In genomic region chr9:35042891-35043545, GRCh38 we compare ENCODE assay signal across 1 cellular context.
TF ChIP-seq lines count a peak whose summit lies in the region.

No MANE protein-coding gene starts in this region.

TF ChIP-seq in A549, 52 proteins besides CTCF, POLR2A, EP300 and RAD21 (continued from another document):
- no peak for TF ChIP-seq E2F6 (IDR thresholded peaks at IDR 0.05; ENCODE audit: borderline replicate concordance, low read depth)
- TF ChIP-seq KDM1A (IDR thresholded peaks at IDR 0.05; ENCODE audit: low read depth): no peak
- no peak for TF ChIP-seq BHLHE40 (IDR thresholded peaks at IDR 0.05; ENCODE audit: low read depth, low read length)
- TF ChIP-seq, protein P1, sequence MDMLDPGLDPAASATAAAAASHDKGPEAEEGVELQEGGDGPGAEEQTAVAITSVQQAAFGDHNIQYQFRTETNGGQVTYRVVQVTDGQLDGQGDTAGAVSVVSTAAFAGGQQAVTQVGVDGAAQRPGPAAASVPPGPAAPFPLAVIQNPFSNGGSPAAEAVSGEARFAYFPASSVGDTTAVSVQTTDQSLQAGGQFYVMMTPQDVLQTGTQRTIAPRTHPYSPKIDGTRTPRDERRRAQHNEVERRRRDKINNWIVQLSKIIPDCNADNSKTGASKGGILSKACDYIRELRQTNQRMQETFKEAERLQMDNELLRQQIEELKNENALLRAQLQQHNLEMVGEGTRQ (IDR thresholded peaks at IDR 0.05): no peak
- TF ChIP-seq SMC3 (IDR thresholded peaks at IDR 0.05): no peak
- no peak for TF ChIP-seq FOXS1 (CRISPR knock-in tag; IDR thresholded peaks at IDR 0.05)
- no peak for TF ChIP-seq JUNB (IDR thresholded peaks at IDR 0.05)
- no peak for TF ChIP-seq HDAC2 (IDR thresholded peaks at IDR 0.05)
- no peak for TF ChIP-seq TP53 (CRISPR knock-in tag; IDR thresholded peaks at IDR 0.05)
- TF ChIP-seq FOSL2 (IDR thresholded peaks at IDR 0.05): no peak
- no peak for TF ChIP-seq FOSL2 (CRISPR knock-in tag; IDR thresholded peaks at IDR 0.05)
- no peak for TF ChIP-seq MAFK (IDR thresholded peaks at IDR 0.05; ENCODE audit: partially characterized antibody)
